In genomic region chr22:27628891-27629631, GRCh38 we compare ENCODE assay signal across 10 cellular contexts.
"Had no signal": no experiment of that assay in that cellular context is flagged by ENCODE, and none has a peak within 500 bp of the region (broad histone marks: within the 10 kb centered on the region; RNA-seq: fewer than 3 reads in every experiment).

No MANE protein-coding gene starts in this region.

- ATAC-seq: activated CD4-positive, CD25-positive, alpha-beta regulatory T cell treated with anti-CD3 and anti-CD28 coated beads, Interleukin-2, amount 50 U/mL, for 24 hours; left lung had no signal

- H3K36me3 ChIP-seq: left lung, ovary had no signal

- H3K9me3 ChIP-seq: left lung, ovary had no signal

- DNase-seq: activated CD4-positive, alpha-beta T cell treated with anti-CD3 and anti-CD28 coated beads, Interleukin-2, amount 50 U/mL, for 4 hours; activated T-cell treated with anti-CD3 and anti-CD28 coated beads, Interleukin-2, amount 50 U/mL, for 1 hour; effector memory CD4-positive, alpha-beta T cell; erythroblast; islet precursor cell; left lung; ovary; stimulated activated CD4-positive, alpha-beta T cell treated with anti-CD3 and anti-CD28 coated beads, Interleukin-15, amount 100 ng/mL, for 24 hours; stimulated activated CD4-positive, alpha-beta T cell treated with anti-CD3 and anti-CD28 coated beads, Interleukin-4, amount 100 ng/mL, for 24 hours had no signal

- H3K4me3 ChIP-seq: left lung, ovary had no signal

- H3K4me1 ChIP-seq: left lung had no signal

- H3K27me3 ChIP-seq: ovary had no signal

- H3K27ac ChIP-seq: left lung, ovary had no signal
